ENCODE assay signal across 20 cellular contexts in the genomic region with DNA sequence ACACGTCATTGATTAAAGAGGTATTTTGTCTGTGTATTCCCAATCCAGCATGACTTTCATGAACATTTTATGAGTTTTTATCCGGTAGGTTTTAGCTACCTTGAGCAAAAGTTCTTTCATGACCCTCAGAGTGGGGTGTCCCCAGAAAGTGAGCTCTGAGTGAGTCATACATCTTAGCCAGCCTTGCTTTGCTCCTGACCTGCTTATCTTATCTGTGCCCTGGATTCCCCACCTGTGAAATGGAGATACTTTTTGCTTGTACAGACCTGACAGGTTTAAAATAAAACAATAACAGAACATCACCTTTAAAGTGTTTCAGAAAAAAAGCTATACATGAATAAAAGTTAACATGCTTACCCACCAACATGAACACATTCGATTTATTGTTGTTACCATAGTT.
A peak's percentile ranks its signal among the peaks of the same experiment; 100 is the strongest.
DNase-seq lines count a peak whose midpoint lies in the region; ATAC-seq, FAIRE-seq and TF ChIP-seq lines count a peak whose summit lies in the region.
"Had no signal": no experiment of that assay in that cellular context is flagged by ENCODE, and none has a peak within 500 bp of the region (broad histone marks: within the 10 kb centered on the region; RNA-seq: fewer than 3 reads in every experiment).

No MANE protein-coding gene starts in this region.

- intact Hi-C loops in GM12878 (cut with micrococcal nuclease; ENCODE audit: unreplicated experiment) = no loop called here
- intact Hi-C loops in ascending aorta (cut with DNase I) = no loop called here

- H3K79me2 ChIP-seq in GM12878 (ENCODE audit: control insufficient read depth, insufficient read depth, low read length) = no peaks in the 10 kb centered on the region

- H4K20me1 ChIP-seq in GM12878 (ENCODE audit: control insufficient read depth, insufficient read depth) = no peaks in the 10 kb centered on the region

- ATAC-seq in GM12878 (peak; percentile 40; the same call in 2 of the 3 replicates), foreskin keratinocyte (peak; percentile 33), GM19324 (IDR thresholded peaks at IDR 0.05; ENCODE audit: low FRiP score, unreplicated experiment) (no peak)

- H2AFZ ChIP-seq in GM12878 (ENCODE audit: control insufficient read depth, low read depth, low read length) = no peak overlapping the region
- H2AFZ ChIP-seq: GM23248 had no signal

- no peaks in the 10 kb centered on the region for H3K36me3 Mint-ChIP-seq in mesothelial cell of epicardium
- H3K36me3 Mint-ChIP-seq: CD4-positive, alpha-beta memory T cell had no signal

- peaks cover 3% of the 10 kb centered on the region for H3K9me3 Mint-ChIP-seq in mesothelial cell of epicardium

- CTCF ChIA-PET in GM12878 (lab: Yijun Ruan, JAX) = no interaction called here

- TF ChIP-seq CTCF in GM12878 (IDR thresholded peaks at IDR 0.05 in 2 of 3, conservative IDR thresholded peaks at IDR 0.05 in 1 of 3; ENCODE audit: control insufficient read depth in 2 of 3, extremely low read depth in 1 of 3, insufficient read depth in 1 of 3, low read depth in 3 of 3, low read length in 3 of 3) = no peak
- no peak for TF ChIP-seq CTCF in foreskin keratinocyte (conservative IDR thresholded peaks at IDR 0.05)
- no peak for TF ChIP-seq CTCF in mesothelial cell of epicardium (IDR thresholded peaks at IDR 0.05; ENCODE audit: unreplicated experiment)
- no peak for TF ChIP-seq CTCF in ascending aorta (IDR thresholded peaks at IDR 0.05)

- H3K27ac ChIP-seq in GM12878 (ENCODE audit: control insufficient read depth, insufficient read depth) (no peak overlapping the region), foreskin keratinocyte (no peak overlapping the region), ascending aorta (no peak overlapping the region)
- H3K27ac ChIP-seq: GM23248 had no signal

- peak overlapping the region; percentile 7 for H3K27ac Mint-ChIP-seq in mesothelial cell of epicardium
- H3K27ac Mint-ChIP-seq: CD4-positive, alpha-beta memory T cell had no signal

- RAD21 ChIA-PET in GM12878 (lab: Charles Lee; ENCODE audit: unreplicated experiment) = no interaction called here

- SMC1A ChIA-PET in GM12878 (lab: Charles Lee; ENCODE audit: uncharacterized antibody, unreplicated experiment) = interaction anchor here (0.6 to 1.6 kb wide), 6 partner anchors 8 to 79 kb away, joined by 3 to 4 read pairs (median 3); no protein-coding TSS in a partner anchor

- H3K36me3 ChIP-seq in GM12878 (ENCODE audit: control insufficient read depth in 2 of 2, insufficient read depth in 2 of 2, low read length in 1 of 2) (no peaks in the 10 kb centered on the region), ascending aorta (no peaks in the 10 kb centered on the region)

- 47% methylated on average over 3 of the region's 3 CpGs for WGBS in GM12878 (ENCODE audit: insufficient coverage, insufficient replicate concordance, low lambda C conversion rate, missing lambda C conversion rate)

- no peak for TF ChIP-seq RAD21 in GM12878 (IDR thresholded peaks at IDR 0.05; ENCODE audit: insufficient read depth, low read depth, low read length)

- no peak for TF ChIP-seq EP300 in GM12878 (IDR thresholded peaks at IDR 0.05; ENCODE audit: borderline replicate concordance in 1 of 2, control insufficient read depth in 1 of 2, low read depth in 2 of 2, low read length in 2 of 2)

- no peak overlapping the region for H3K9ac ChIP-seq in GM12878 (ENCODE audit: control insufficient read depth, insufficient read depth, low read length)
- H3K9ac ChIP-seq: GM23248 had no signal

- H3K4me3 Mint-ChIP-seq in mesothelial cell of epicardium = no peak overlapping the region
- H3K4me3 Mint-ChIP-seq: CD4-positive, alpha-beta memory T cell had no signal

- FAIRE-seq in GM12878 (lab: Jason Lieb, UNC) = no peak
- FAIRE-seq: D721Med, GM12891, GM18507, H1 had no signal

- TF ChIP-seq POLR2A in GM12878 (IDR thresholded peaks at IDR 0.05; ENCODE audit: low read depth, low read length) = no peak

- no TSS peak for BruUV-seq in GM12878 (replicated peaks; lab: Mats Ljungman, UMichigan)

- in situ Hi-C loops in GM12878 (cut with MboI) = no loop called here

- H3K27me3 ChIP-seq in GM12878 (replicated peaks in 1 of 2; ENCODE audit: control insufficient read depth in 2 of 2, insufficient read depth in 2 of 2, low read length in 1 of 2) = no peaks in the 10 kb centered on the region
- no peaks in the 10 kb centered on the region for H3K27me3 ChIP-seq in foreskin keratinocyte
- no peaks in the 10 kb centered on the region for H3K27me3 ChIP-seq in ascending aorta

- H3K27me3 Mint-ChIP-seq in mesothelial cell of epicardium (ENCODE audit: low read depth) = no peaks in the 10 kb centered on the region
- H3K27me3 Mint-ChIP-seq: CD4-positive, alpha-beta memory T cell had no signal

- no peak overlapping the region for H3K4me2 ChIP-seq in GM12878 (ENCODE audit: control insufficient read depth, insufficient read depth)

- H3K4me1 ChIP-seq in GM12878 (ENCODE audit: control insufficient read depth, insufficient read depth, low read length) (no peaks in the 10 kb centered on the region), foreskin keratinocyte (no peaks in the 10 kb centered on the region), ascending aorta (no peaks in the 10 kb centered on the region)

- POLR2A ChIA-PET in GM12878 (lab: Charles Lee) = interaction anchor here (1.3 kb wide), 1 partner anchor 12 kb away, joined by 3 read pairs; no protein-coding TSS in a partner anchor

- H3K9me3 ChIP-seq in GM12878 (replicated peaks; ENCODE audit: control insufficient read depth, insufficient read depth, low read length) = no peaks in the 10 kb centered on the region
- no peaks in the 10 kb centered on the region for H3K9me3 ChIP-seq in ascending aorta

- peaks cover 9% of the 10 kb centered on the region for H3K4me1 Mint-ChIP-seq in mesothelial cell of epicardium
- H3K4me1 Mint-ChIP-seq: CD4-positive, alpha-beta memory T cell had no signal

- H3K4me3 ChIP-seq in GM12878 (no peak overlapping the region), ascending aorta (no peak overlapping the region)
- H3K4me3 ChIP-seq: GM23248 had no signal

- DNase-seq in GM12878 (ENCODE audit: low read depth, low spot score) (no peak), foreskin keratinocyte (peak in 1 of 2 donors; percentile 3), mesothelial cell of epicardium (ENCODE audit: low spot score in 2 of 2, unreplicated experiment in 2 of 2) (no peak), NCI-H748 treated with DMSO at 0.1 percent for 48 hours (lab: John Stamatoyannopoulos, UW) (no peak), ascending aorta (ENCODE audit: low spot score in 2 of 2) (no peak)
- DNase-seq: C1 segment of cervical spinal cord; CD4-positive, alpha-beta memory T cell; COR-L47; DMS 273 treated with DMSO at 0.1 percent for 48 hours; DMS79; EL; GDM1; GM23248; H7; HCEC 1CT had no signal

TF ChIP-seq in GM12878, 131 proteins besides CTCF, POLR2A, EP300 and RAD21 (continues in another document):
- TF ChIP-seq, protein P1, sequence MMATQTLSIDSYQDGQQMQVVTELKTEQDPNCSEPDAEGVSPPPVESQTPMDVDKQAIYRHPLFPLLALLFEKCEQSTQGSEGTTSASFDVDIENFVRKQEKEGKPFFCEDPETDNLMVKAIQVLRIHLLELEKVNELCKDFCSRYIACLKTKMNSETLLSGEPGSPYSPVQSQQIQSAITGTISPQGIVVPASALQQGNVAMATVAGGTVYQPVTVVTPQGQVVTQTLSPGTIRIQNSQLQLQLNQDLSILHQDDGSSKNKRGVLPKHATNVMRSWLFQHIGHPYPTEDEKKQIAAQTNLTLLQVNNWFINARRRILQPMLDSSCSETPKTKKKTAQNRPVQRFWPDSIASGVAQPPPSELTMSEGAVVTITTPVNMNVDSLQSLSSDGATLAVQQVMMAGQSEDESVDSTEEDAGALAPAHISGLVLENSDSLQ (IDR thresholded peaks at IDR 0.05) = no peak
- TF ChIP-seq POLR2AphosphoS2 (IDR thresholded peaks at IDR 0.05; ENCODE audit: low read depth, low read length) (no peak), EZH2 (IDR thresholded peaks at IDR 0.05; ENCODE audit: borderline replicate concordance, control insufficient read depth, low read depth, low read length) (no peak), NBN (IDR thresholded peaks at IDR 0.05) (no peak), CHD4 (IDR thresholded peaks at IDR 0.05) (no peak), SIX5 (IDR thresholded peaks at IDR 0.05; ENCODE audit: low read depth, low read length, severe bottlenecking) (no peak), USF2 (IDR thresholded peaks at IDR 0.05; ENCODE audit: borderline replicate concordance, low read depth, low read length) (no peak)
- TF ChIP-seq, protein P2, sequence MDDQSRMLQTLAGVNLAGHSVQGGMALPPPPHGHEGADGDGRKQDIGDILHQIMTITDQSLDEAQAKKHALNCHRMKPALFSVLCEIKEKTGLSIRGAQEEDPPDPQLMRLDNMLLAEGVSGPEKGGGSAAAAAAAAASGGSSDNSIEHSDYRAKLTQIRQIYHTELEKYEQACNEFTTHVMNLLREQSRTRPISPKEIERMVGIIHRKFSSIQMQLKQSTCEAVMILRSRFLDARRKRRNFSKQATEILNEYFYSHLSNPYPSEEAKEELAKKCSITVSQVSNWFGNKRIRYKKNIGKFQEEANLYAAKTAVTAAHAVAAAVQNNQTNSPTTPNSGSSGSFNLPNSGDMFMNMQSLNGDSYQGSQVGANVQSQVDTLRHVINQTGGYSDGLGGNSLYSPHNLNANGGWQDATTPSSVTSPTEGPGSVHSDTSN (IDR thresholded peaks at IDR 0.05; ENCODE audit: insufficient replicate concordance, low read depth, low read length) = no peak
